ENCODE assay signal across 28 cellular contexts in genomic region chr7:81414411-81414810, GRCh38.
DNase-seq lines count a peak whose midpoint lies in the region; ATAC-seq, FAIRE-seq and TF ChIP-seq lines count a peak whose summit lies in the region.
"Had no signal": no experiment of that assay in that cellular context is flagged by ENCODE, and none has a peak within 500 bp of the region (broad histone marks: within the 10 kb centered on the region; RNA-seq: fewer than 3 reads in every experiment).

No MANE protein-coding gene starts in this region.

- 0 out of 2 replicates have a peak overlapping the region, but pooled peaks have one; percentile 28 for H2AFZ ChIP-seq in H1 (ENCODE audit: low read length)

- no peak for FAIRE-seq in H1 (lab: Jason Lieb, UNC)
- FAIRE-seq: GM12892 had no signal

- H3K36me3 ChIP-seq in H1 (ENCODE audit: control insufficient read depth in 2 of 4, insufficient read depth in 4 of 4, low read length in 3 of 4): no peaks in the 10 kb centered on the region
- H3K36me3 ChIP-seq: BE2C, left ventricle myocardium inferior, neutrophil, thoracic aorta, vagina had no signal

- H3K9me3 ChIP-seq in H1 (ENCODE audit: insufficient read depth in 2 of 2, low read depth in 1 of 2, low read length in 1 of 2): no peaks in the 10 kb centered on the region
- H3K9me3 ChIP-seq: BE2C, left ventricle myocardium inferior, neutrophil, thoracic aorta, vagina had no signal

- H3K18ac ChIP-seq in H1 (ENCODE audit: extremely low read depth, low read length): no peak overlapping the region

- H3K4me1 Mint-ChIP-seq in Calu3 (ENCODE audit: low read depth, unreplicated experiment) (peaks cover 55% of the 10 kb centered on the region), mesothelial cell of epicardium (peaks cover 26% of the 10 kb centered on the region)
- H3K4me1 Mint-ChIP-seq: activated CD4-positive, alpha-beta T cell treated with anti-CD3 and anti-CD28 coated beads for 36 hours; activated naive CD4-positive, alpha-beta T cell treated with anti-CD3 and anti-CD28 coated beads, Interleukin-2, amount 10 ng/mL, durations not matched to agents 7 days and 5 days; naive B cell; stimulated activated naive CD8-positive, alpha-beta T cell treated with anti-CD3 and anti-CD28 coated beads, Interleukin-15, amount 100 ng/mL, for 72 hours had no signal

- H4K5ac ChIP-seq in H1 (ENCODE audit: insufficient read length, low read depth, low read length): no peak overlapping the region

- H3K27me3 ChIP-seq in H1 (replicated peaks in 1 of 4; ENCODE audit: control insufficient read depth in 3 of 4, extremely low read depth in 1 of 4, insufficient read depth in 3 of 4, low read length in 3 of 4): no peaks in the 10 kb centered on the region
- H3K27me3 ChIP-seq: BE2C, neutrophil, vagina had no signal

- no peak overlapping the region for H3K27ac ChIP-seq in H1 (ENCODE audit: low read depth, low read length)
- H3K27ac ChIP-seq: left ventricle myocardium inferior, neutrophil, thoracic aorta, vagina had no signal

- no peak overlapping the region for H2BK5ac ChIP-seq in H1 (ENCODE audit: low read depth, low read length)

- no peak overlapping the region for H3K4me3 Mint-ChIP-seq in Calu3 (ENCODE audit: low read depth, unreplicated experiment)
- H3K4me3 Mint-ChIP-seq in mesothelial cell of epicardium: no peak overlapping the region
- H3K4me3 Mint-ChIP-seq: activated CD4-positive, alpha-beta T cell treated with anti-CD3 and anti-CD28 coated beads for 36 hours; activated CD8-positive, alpha-beta T cell treated with anti-CD3 and anti-CD28 coated beads for 36 hours; activated naive CD4-positive, alpha-beta T cell treated with anti-CD3 and anti-CD28 coated beads, Interleukin-2, amount 10 ng/mL, durations not matched to agents 7 days and 5 days; CD8-positive, alpha-beta T cell; naive B cell; stimulated activated naive CD8-positive, alpha-beta T cell treated with anti-CD3 and anti-CD28 coated beads, Interleukin-15, amount 100 ng/mL, for 72 hours had no signal

- no peak overlapping the region for H3K4me3 ChIP-seq in H1 (ENCODE audit: extremely low read depth in 1 of 4, insufficient read depth in 2 of 4, low read depth in 3 of 4, low read length in 4 of 4)
- H3K4me3 ChIP-seq: left ventricle myocardium inferior, thoracic aorta, vagina had no signal

- H2BK20ac ChIP-seq in H1 (ENCODE audit: low read length): no peak overlapping the region

- H3K23ac ChIP-seq in H1 (ENCODE audit: insufficient read length): no peak overlapping the region

- H3K79me2 ChIP-seq in H1 (ENCODE audit: control insufficient read depth in 1 of 2, insufficient read depth in 2 of 2, low read length in 2 of 2): no peaks in the 10 kb centered on the region

- H3K4me1 ChIP-seq in H1 (replicated peaks in 1 of 4; ENCODE audit: control insufficient read depth in 3 of 4, insufficient read depth in 4 of 4, low read length in 3 of 4): 0 out of 7 replicates have a peak, but pooled peaks cover 0 to 2% (median 0%) of the 10 kb centered on the region in 4 experiments
- H3K4me1 ChIP-seq: BE2C, left ventricle myocardium inferior had no signal

- intact Hi-C loops in Calu3 (cut with micrococcal nuclease; ENCODE audit: unreplicated experiment): loop anchor here (10.0 kb wide), 1 partner anchor 260 kb away; no protein-coding TSS in a partner anchor

- no peak overlapping the region for H3K56ac ChIP-seq in H1 (replicated peaks; ENCODE audit: insufficient read length, low read depth, low read length)

- H2BK120ac ChIP-seq in H1 (replicated peaks; ENCODE audit: low read depth, low read length): no peak overlapping the region

- H2BK12ac ChIP-seq in H1 (ENCODE audit: low read depth, low read length): no peak overlapping the region

- no peak for TF ChIP-seq EP300 in H1 (IDR thresholded peaks at IDR 0.05; ENCODE audit: borderline replicate concordance in 1 of 2, low read depth in 2 of 2, low read length in 2 of 2)

- no peak overlapping the region for H3K4ac ChIP-seq in H1 (replicated peaks; ENCODE audit: insufficient read length, low read depth, low read length)

- H3K36me3 Mint-ChIP-seq in Calu3 (ENCODE audit: insufficient read depth, unreplicated experiment) (no peaks in the 10 kb centered on the region), mesothelial cell of epicardium (peaks cover 19% of the 10 kb centered on the region)
- H3K36me3 Mint-ChIP-seq in activated naive CD4-positive, alpha-beta T cell treated with anti-CD3 and anti-CD28 coated beads, Interleukin-2, amount 50 U/mL, for 72 hours: no peaks in the 10 kb centered on the region
- H3K36me3 Mint-ChIP-seq: activated naive CD4-positive, alpha-beta T cell treated with anti-CD3 and anti-CD28 coated beads, Interleukin-2, amount 10 ng/mL, durations not matched to agents 7 days and 5 days; CD8-positive, alpha-beta T cell; naive B cell had no signal

- BruUV-seq in Calu3 (replicated peaks; lab: Mats Ljungman, UMichigan): no TSS peak

- TF ChIP-seq CTCF in Calu3 (IDR thresholded peaks at IDR 0.05; ENCODE audit: unreplicated experiment): no peak
- no peak for TF ChIP-seq CTCF in H1 (IDR thresholded peaks at IDR 0.05; ENCODE audit: control extremely low read depth in 1 of 3, insufficient read depth in 1 of 3, low read depth in 1 of 3, low read length in 3 of 3)
- no peak for TF ChIP-seq CTCF in mesothelial cell of epicardium (IDR thresholded peaks at IDR 0.05; ENCODE audit: unreplicated experiment)
- TF ChIP-seq CTCF in GM10266 (IDR thresholded peaks at IDR 0.05; ENCODE audit: control insufficient read depth, insufficient read depth, low read depth, missing control alignments): no peak

- POLR2A ChIA-PET in H1 (lab: Charles Lee; ENCODE audit: partially characterized antibody): no interaction called here

- H3K9me3 Mint-ChIP-seq in Calu3 (ENCODE audit: low read depth, unreplicated experiment): peaks cover 10% of the 10 kb centered on the region
- H3K9me3 Mint-ChIP-seq in mesothelial cell of epicardium: peaks cover 25% of the 10 kb centered on the region
- H3K9me3 Mint-ChIP-seq in activated naive CD4-positive, alpha-beta T cell treated with anti-CD3 and anti-CD28 coated beads, Interleukin-2, amount 50 U/mL, for 72 hours: peaks cover 16 to 22% of the 10 kb centered on the region in 2 donors
- H3K9me3 Mint-ChIP-seq: activated CD8-positive, alpha-beta T cell treated with anti-CD3 and anti-CD28 coated beads for 36 hours had no signal

- no peak overlapping the region for H2AK5ac ChIP-seq in H1 (ENCODE audit: low read depth, low read length)

- 95% methylated on average over 3 of the region's 3 CpGs; no CpG with 5 or more reads in 1 of the 2 experiments for WGBS in H1 (ENCODE audit: extremely low coverage in 1 of 2, insufficient coverage in 1 of 2, insufficient read length in 1 of 2, insufficient replicate concordance in 2 of 2, low coverage in 1 of 2, low lambda C conversion rate in 2 of 2, missing lambda C conversion rate in 1 of 2), 2 experiments

- H3K14ac ChIP-seq in H1 (ENCODE audit: insufficient read length): no peak overlapping the region

- H3K27me3 Mint-ChIP-seq in Calu3 (ENCODE audit: unreplicated experiment) (no peaks in the 10 kb centered on the region), mesothelial cell of epicardium (ENCODE audit: low read depth) (no peaks in the 10 kb centered on the region)
- H3K27me3 Mint-ChIP-seq: activated CD4-positive, alpha-beta T cell treated with anti-CD3 and anti-CD28 coated beads for 36 hours; activated CD8-positive, alpha-beta T cell treated with anti-CD3 and anti-CD28 coated beads for 36 hours; activated naive CD4-positive, alpha-beta T cell treated with anti-CD3 and anti-CD28 coated beads, Interleukin-2, amount 10 ng/mL, durations not matched to agents 7 days and 5 days; stimulated activated naive CD8-positive, alpha-beta T cell treated with anti-CD3 and anti-CD28 coated beads, Interleukin-15, amount 100 ng/mL, for 72 hours had no signal

- H4K8ac ChIP-seq in H1 (ENCODE audit: extremely low read depth, insufficient read depth, low read length): no peak overlapping the region

- H4K91ac ChIP-seq in H1 (replicated peaks; ENCODE audit: insufficient read length, low read length): no peak overlapping the region

- no peak overlapping the region for H2BK15ac ChIP-seq in H1 (ENCODE audit: low read length)

- CTCF ChIA-PET in Calu3 (lab: Charles Lee) (no interaction called here), H1 (lab: Charles Lee; ENCODE audit: partially characterized antibody) (no interaction called here)

- DNase-seq in Calu3 (no peak), M059J (ENCODE audit: low read depth) (peak; percentile 8), H1 (ENCODE audit: low read depth in 1 of 2, low spot score in 2 of 2) (no peak), mesothelial cell of epicardium (ENCODE audit: low spot score in 2 of 2, unreplicated experiment in 2 of 2) (no peak), NK-92 (lab: John Stamatoyannopoulos, UW; ENCODE audit: unreplicated experiment) (no peak), GM10266 (ENCODE audit: extremely low spot score) (no peak)
- no peak for DNase-seq in activated naive CD4-positive, alpha-beta T cell treated with anti-CD3 and anti-CD28 coated beads, Interleukin-2, amount 50 U/mL, for 72 hours (ENCODE audit: low spot score in 2 of 2)
- DNase-seq: activated CD4-positive, alpha-beta T cell treated with anti-CD3 and anti-CD28 coated beads for 36 hours; activated CD8-positive, alpha-beta memory T cell treated with anti-CD3 and anti-CD28 coated beads, Interleukin-2, amount 50 U/mL, for 48 hours; activated CD8-positive, alpha-beta T cell treated with anti-CD3 and anti-CD28 coated beads for 36 hours; activated naive CD4-positive, alpha-beta T cell treated with anti-CD3 and anti-CD28 coated beads, Interleukin-2, amount 10 ng/mL, durations not matched to agents 7 days and 5 days; amniotic stem cell; BE2C; CD8-positive, alpha-beta T cell; hypothalamus; left ventricle myocardium inferior; MM.1S; naive B cell; NCI-H1417 treated with DMSO at 0.1 percent for 48 hours; right cardiac atrium; SIG-M5; stimulated activated naive CD8-positive, alpha-beta T cell treated with anti-CD3 and anti-CD28 coated beads, Interleukin-15, amount 100 ng/mL, for 72 hours; T-helper 9 cell had no signal

- H3K23me2 ChIP-seq in H1 (ENCODE audit: low read depth, low read length): no peaks in the 10 kb centered on the region

- H3K79me1 ChIP-seq in H1 (ENCODE audit: low read depth, low read length): no peaks in the 10 kb centered on the region

- no peak for TF ChIP-seq RAD21 in H1 (IDR thresholded peaks at IDR 0.05 in 1 of 2, conservative IDR thresholded peaks at IDR 0.05 in 1 of 2; ENCODE audit: low read depth in 2 of 2, low read length in 2 of 2)

- H3K9ac ChIP-seq in H1 (replicated peaks in 1 of 4; ENCODE audit: extremely low read depth in 1 of 4, low read depth in 3 of 4, low read length in 3 of 4): no peak overlapping the region

- H4K20me1 ChIP-seq in H1 (replicated peaks in 1 of 2; ENCODE audit: control insufficient read depth in 1 of 2, insufficient read depth in 2 of 2, low read length in 2 of 2): no peaks in the 10 kb centered on the region

- ATAC-seq in activated naive CD4-positive, alpha-beta T cell treated with anti-CD3 and anti-CD28 coated beads, Interleukin-2, amount 50 U/mL, for 72 hours: no peak
- no peak for ATAC-seq in GM18907 (IDR thresholded peaks at IDR 0.05; ENCODE audit: unreplicated experiment)
- ATAC-seq: activated CD4-positive, alpha-beta T cell treated with anti-CD3 and anti-CD28 coated beads for 36 hours; activated CD8-positive, alpha-beta T cell treated with anti-CD3 and anti-CD28 coated beads for 36 hours; CD8-positive, alpha-beta T cell; right cardiac atrium; stimulated activated naive CD8-positive, alpha-beta T cell treated with anti-CD3 and anti-CD28 coated beads, Interleukin-15, amount 100 ng/mL, for 72 hours had no signal

- no peak overlapping the region for H3K4me2 ChIP-seq in H1 (ENCODE audit: insufficient read depth in 1 of 2, low read depth in 2 of 2, low read length in 2 of 2)

- no peak for TF ChIP-seq POLR2A in H1 (IDR thresholded peaks at IDR 0.05; ENCODE audit: control extremely low read depth in 1 of 2, low read depth in 2 of 2, low read length in 2 of 2)

- H3K27ac Mint-ChIP-seq in Calu3 (ENCODE audit: unreplicated experiment) (peak overlapping the region; percentile 45), mesothelial cell of epicardium (peak overlapping the region; percentile 11)
- H3K27ac Mint-ChIP-seq in activated naive CD4-positive, alpha-beta T cell treated with anti-CD3 and anti-CD28 coated beads, Interleukin-2, amount 50 U/mL, for 72 hours: no peak overlapping the region
- H3K27ac Mint-ChIP-seq: activated CD4-positive, alpha-beta T cell treated with anti-CD3 and anti-CD28 coated beads for 36 hours; activated CD8-positive, alpha-beta T cell treated with anti-CD3 and anti-CD28 coated beads for 36 hours; activated naive CD4-positive, alpha-beta T cell treated with anti-CD3 and anti-CD28 coated beads, Interleukin-2, amount 10 ng/mL, durations not matched to agents 7 days and 5 days; CD8-positive, alpha-beta T cell; stimulated activated naive CD8-positive, alpha-beta T cell treated with anti-CD3 and anti-CD28 coated beads, Interleukin-15, amount 100 ng/mL, for 72 hours had no signal

Comparison
In these comparisons a context has a peak if more than half of its experiments do, and no peak if none do; other contexts are left out.
1. H3K27ac Mint-ChIP-seq: peak in Calu3 (single experiment) and mesothelial cell of epicardium (single experiment); none in activated naive CD4-positive, alpha-beta T cell treated with anti-CD3 and anti-CD28 coated beads, Interleukin-2, amount 50 U/mL, for 72 hours (0 of 2).